Comparison of ENCODE assay signal across 8 cellular contexts in the genomic region with DNA sequence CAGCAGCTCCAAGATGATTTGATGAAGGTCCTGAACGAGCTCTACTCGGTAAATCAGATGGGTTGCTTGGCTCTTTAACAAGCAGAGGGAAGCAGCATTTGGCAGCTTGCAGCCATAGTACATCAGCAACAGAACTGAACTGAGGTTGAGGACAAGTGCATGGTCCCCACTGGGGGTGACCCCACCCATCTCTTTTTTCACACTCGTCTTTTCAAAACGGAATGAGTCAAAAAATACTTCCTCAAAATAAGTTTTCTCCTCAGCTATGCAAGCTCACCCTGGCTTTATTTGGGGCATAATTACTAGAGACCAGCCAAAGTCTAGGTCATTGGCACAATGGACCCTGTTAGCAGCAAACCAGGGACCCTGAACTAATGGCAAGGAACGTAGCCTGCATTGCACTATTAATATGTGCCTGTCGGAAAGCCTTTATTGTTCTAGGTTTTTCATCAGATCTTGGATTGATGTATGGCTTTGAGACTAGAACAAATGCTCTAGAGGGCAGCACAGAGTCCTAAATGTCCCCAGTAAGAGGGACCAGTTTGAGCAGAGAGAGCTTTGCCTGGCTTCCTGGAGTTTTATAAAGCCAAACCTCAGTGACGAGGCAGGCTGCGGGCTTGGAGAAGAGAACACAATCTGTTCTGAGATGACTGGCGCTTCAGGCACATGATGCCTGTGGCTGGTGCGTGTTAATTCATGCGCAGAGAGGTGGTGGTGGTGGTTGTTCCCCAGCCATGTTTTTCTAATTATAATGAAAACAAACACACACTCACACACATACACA.
DNase-seq lines count a peak whose midpoint lies in the region; ATAC-seq and TF ChIP-seq lines count a peak whose summit lies in the region.
"Not testable (repeated sequence)": the region's sequence is repeated elsewhere in the genome, so short reads cannot be mapped to it uniquely, and the experiment has no call there.

No MANE protein-coding gene starts in this region.

- not testable (repeated sequence) for TF ChIP-seq CTCF in omental fat pad (IDR thresholded peaks at IDR 0.05)
- TF ChIP-seq CTCF in type B pancreatic cell (conservative IDR thresholded peaks at IDR 0.05), result peak; percentile 47

- H3K4me1 Mint-ChIP-seq in activated CD4-positive, alpha-beta memory T cell treated with anti-CD3 and anti-CD28 coated beads, Interleukin-2, amount 10 ng/mL, durations not matched to agents 7 days and 5 days, result peaks cover 15% of the 10 kb centered on the region
- not testable (repeated sequence) for H3K4me1 Mint-ChIP-seq in dendritic cell treated with granulocyte-macrophage colony-stimulating factor and Interleukin-4, amounts not matched to agents 40 ng/mL and 50 ng/mL, for 4 days (ENCODE audit: low read depth); type B pancreatic cell (ENCODE audit: unreplicated experiment)

- H3K4me1 ChIP-seq in right cardiac atrium (ENCODE audit: control insufficient read depth, insufficient read depth, low read length), result not testable (repeated sequence)

- H3K4me3 ChIP-seq in right cardiac atrium (ENCODE audit: low read length), result not testable (repeated sequence)

- intact Hi-C loops in dendritic cell treated with granulocyte-macrophage colony-stimulating factor and Interleukin-4, amounts not matched to agents 40 ng/mL and 50 ng/mL, for 4 days (cut with micrococcal nuclease); right cardiac atrium (cut with DNase I): not testable (repeated sequence)

- CTCF ChIA-PET in activated CD4-positive, alpha-beta memory T cell treated with anti-CD3 and anti-CD28 coated beads, Interleukin-2, amount 10 ng/mL, durations not matched to agents 7 days and 5 days (lab: Charles Lee), result not testable (repeated sequence)

- H3K27me3 Mint-ChIP-seq in activated CD4-positive, alpha-beta memory T cell treated with anti-CD3 and anti-CD28 coated beads, Interleukin-2, amount 10 ng/mL, durations not matched to agents 7 days and 5 days; dendritic cell treated with granulocyte-macrophage colony-stimulating factor and Interleukin-4, amounts not matched to agents 40 ng/mL and 50 ng/mL, for 4 days; type B pancreatic cell: not testable (repeated sequence)

- not testable (repeated sequence) for H3K27ac ChIP-seq in right cardiac atrium (ENCODE audit: low read length)

- 48% methylated on average over 4 of the region's 11 CpGs for WGBS in right cardiac atrium

- ATAC-seq in right cardiac atrium (peak; percentile 20 to 22), omental fat pad (ENCODE audit: low FRiP score) (peak; percentile 21)

- not testable (repeated sequence) for H3K9me3 ChIP-seq in right cardiac atrium (ENCODE audit: control insufficient read depth, low read length)

- not testable (repeated sequence) for H3K27ac Mint-ChIP-seq in activated CD4-positive, alpha-beta memory T cell treated with anti-CD3 and anti-CD28 coated beads, Interleukin-2, amount 10 ng/mL, durations not matched to agents 7 days and 5 days; type B pancreatic cell
- H3K27ac Mint-ChIP-seq in dendritic cell treated with granulocyte-macrophage colony-stimulating factor and Interleukin-4, amounts not matched to agents 40 ng/mL and 50 ng/mL, for 4 days, result peak overlapping the region; percentile 63

- not testable (repeated sequence) for H3K9me3 Mint-ChIP-seq in activated CD4-positive, alpha-beta memory T cell treated with anti-CD3 and anti-CD28 coated beads, Interleukin-2, amount 10 ng/mL, durations not matched to agents 7 days and 5 days; dendritic cell treated with granulocyte-macrophage colony-stimulating factor and Interleukin-4, amounts not matched to agents 40 ng/mL and 50 ng/mL, for 4 days; type B pancreatic cell

- peak; percentile 39 for DNase-seq in GM03348 (ENCODE audit: low spot score)
- DNase-seq in Kasumi-1 (lab: John Stamatoyannopoulos, UW), result peak; percentile 45 to 64
- DNase-seq in OCI-M1 (lab: John Stamatoyannopoulos, UW), result peak; percentile 93
- peak; percentile 63 for DNase-seq in activated CD4-positive, alpha-beta memory T cell treated with anti-CD3 and anti-CD28 coated beads, Interleukin-2, amount 10 ng/mL, durations not matched to agents 7 days and 5 days
- DNase-seq in right cardiac atrium; omental fat pad (ENCODE audit: low spot score); type B pancreatic cell (ENCODE audit: extremely low spot score, unreplicated experiment): not testable (repeated sequence)

- POLR2A ChIA-PET in activated CD4-positive, alpha-beta memory T cell treated with anti-CD3 and anti-CD28 coated beads, Interleukin-2, amount 10 ng/mL, durations not matched to agents 7 days and 5 days (lab: Charles Lee), result not testable (repeated sequence)

- not testable (repeated sequence) for H3K4me3 Mint-ChIP-seq in activated CD4-positive, alpha-beta memory T cell treated with anti-CD3 and anti-CD28 coated beads, Interleukin-2, amount 10 ng/mL, durations not matched to agents 7 days and 5 days; dendritic cell treated with granulocyte-macrophage colony-stimulating factor and Interleukin-4, amounts not matched to agents 40 ng/mL and 50 ng/mL, for 4 days; type B pancreatic cell

- H3K36me3 Mint-ChIP-seq in activated CD4-positive, alpha-beta memory T cell treated with anti-CD3 and anti-CD28 coated beads, Interleukin-2, amount 10 ng/mL, durations not matched to agents 7 days and 5 days (ENCODE audit: low read depth); dendritic cell treated with granulocyte-macrophage colony-stimulating factor and Interleukin-4, amounts not matched to agents 40 ng/mL and 50 ng/mL, for 4 days (ENCODE audit: low read depth); type B pancreatic cell: not testable (repeated sequence)

- not testable (repeated sequence) for H3K27me3 ChIP-seq in right cardiac atrium (ENCODE audit: control insufficient read depth, insufficient read depth)
